Comparison of ENCODE assay signal across 1 cellular context in genomic region chr12:12099102-12099501, GRCh38.
TF ChIP-seq lines count a peak whose summit lies in the region.

No MANE protein-coding gene starts in this region.

TF ChIP-seq in SK-N-SH treated with all-trans-retinoic acid at 6 μM for 48 hours, 23 proteins besides CTCF, POLR2A, EP300 and RAD21 (continued from another document):
- TF ChIP-seq, protein P1, sequence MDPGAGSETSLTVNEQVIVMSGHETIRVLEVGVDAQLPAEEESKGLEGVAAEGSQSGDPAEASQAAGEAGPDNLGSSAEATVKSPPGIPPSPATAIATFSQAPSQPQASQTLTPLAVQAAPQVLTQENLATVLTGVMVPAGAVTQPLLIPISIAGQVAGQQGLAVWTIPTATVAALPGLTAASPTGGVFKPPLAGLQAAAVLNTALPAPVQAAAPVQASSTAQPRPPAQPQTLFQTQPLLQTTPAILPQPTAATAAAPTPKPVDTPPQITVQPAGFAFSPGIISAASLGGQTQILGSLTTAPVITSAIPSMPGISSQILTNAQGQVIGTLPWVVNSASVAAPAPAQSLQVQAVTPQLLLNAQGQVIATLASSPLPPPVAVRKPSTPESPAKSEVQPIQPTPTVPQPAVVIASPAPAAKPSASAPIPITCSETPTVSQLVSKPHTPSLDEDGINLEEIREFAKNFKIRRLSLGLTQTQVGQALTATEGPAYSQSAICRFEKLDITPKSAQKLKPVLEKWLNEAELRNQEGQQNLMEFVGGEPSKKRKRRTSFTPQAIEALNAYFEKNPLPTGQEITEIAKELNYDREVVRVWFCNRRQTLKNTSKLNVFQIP (CRISPR knock-in tag; IDR thresholded peaks at IDR 0.05; ENCODE audit: borderline replicate concordance, low read depth), result no peak
- TF ChIP-seq ZC3H10 (CRISPR knock-in tag; IDR thresholded peaks at IDR 0.05) (no peak), ZNF8 (CRISPR knock-in tag; IDR thresholded peaks at IDR 0.05) (no peak), PPARA (CRISPR knock-in tag; IDR thresholded peaks at IDR 0.05; ENCODE audit: borderline replicate concordance) (no peak), SNAI2 (CRISPR knock-in tag; IDR thresholded peaks at IDR 0.05) (peak; percentile 93; the same call in 1 of the 2 replicates), ZNF70 (CRISPR knock-in tag; IDR thresholded peaks at IDR 0.05) (peak; percentile 11; the same call in 1 of the 2 replicates), GLIS3 (CRISPR knock-in tag; IDR thresholded peaks at IDR 0.05) (peak; percentile 56; the same call in 1 of the 2 replicates), PATZ1 (CRISPR knock-in tag; IDR thresholded peaks at IDR 0.05; ENCODE audit: borderline replicate concordance) (no peak), TOX (CRISPR knock-in tag; IDR thresholded peaks at IDR 0.05; ENCODE audit: borderline replicate concordance) (no peak), OSR1 (CRISPR knock-in tag; IDR thresholded peaks at IDR 0.05) (no peak), BACH2 (CRISPR knock-in tag; IDR thresholded peaks at IDR 0.05; ENCODE audit: borderline replicate concordance) (no peak; the same call in 1 of the 2 replicates), ISL1 (CRISPR knock-in tag; IDR thresholded peaks at IDR 0.05) (peak; percentile 51; the same call in 1 of the 2 replicates), CSDC2 (CRISPR knock-in tag; IDR thresholded peaks at IDR 0.05) (no peak), ZFP30 (CRISPR knock-in tag; IDR thresholded peaks at IDR 0.05) (no peak)
- TF ChIP-seq, protein P2, sequence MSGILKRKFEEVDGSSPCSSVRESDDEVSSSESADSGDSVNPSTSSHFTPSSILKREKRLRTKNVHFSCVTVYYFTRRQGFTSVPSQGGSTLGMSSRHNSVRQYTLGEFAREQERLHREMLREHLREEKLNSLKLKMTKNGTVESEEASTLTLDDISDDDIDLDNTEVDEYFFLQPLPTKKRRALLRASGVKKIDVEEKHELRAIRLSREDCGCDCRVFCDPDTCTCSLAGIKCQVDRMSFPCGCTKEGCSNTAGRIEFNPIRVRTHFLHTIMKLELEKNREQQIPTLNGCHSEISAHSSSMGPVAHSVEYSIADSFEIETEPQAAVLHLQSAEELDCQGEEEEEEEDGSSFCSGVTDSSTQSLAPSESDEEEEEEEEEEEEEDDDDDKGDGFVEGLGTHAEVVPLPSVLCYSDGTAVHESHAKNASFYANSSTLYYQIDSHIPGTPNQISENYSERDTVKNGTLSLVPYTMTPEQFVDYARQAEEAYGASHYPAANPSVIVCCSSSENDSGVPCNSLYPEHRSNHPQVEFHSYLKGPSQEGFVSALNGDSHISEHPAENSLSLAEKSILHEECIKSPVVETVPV (CRISPR knock-in tag; IDR thresholded peaks at IDR 0.05), result peak; percentile 92
- TF ChIP-seq, protein P3, sequence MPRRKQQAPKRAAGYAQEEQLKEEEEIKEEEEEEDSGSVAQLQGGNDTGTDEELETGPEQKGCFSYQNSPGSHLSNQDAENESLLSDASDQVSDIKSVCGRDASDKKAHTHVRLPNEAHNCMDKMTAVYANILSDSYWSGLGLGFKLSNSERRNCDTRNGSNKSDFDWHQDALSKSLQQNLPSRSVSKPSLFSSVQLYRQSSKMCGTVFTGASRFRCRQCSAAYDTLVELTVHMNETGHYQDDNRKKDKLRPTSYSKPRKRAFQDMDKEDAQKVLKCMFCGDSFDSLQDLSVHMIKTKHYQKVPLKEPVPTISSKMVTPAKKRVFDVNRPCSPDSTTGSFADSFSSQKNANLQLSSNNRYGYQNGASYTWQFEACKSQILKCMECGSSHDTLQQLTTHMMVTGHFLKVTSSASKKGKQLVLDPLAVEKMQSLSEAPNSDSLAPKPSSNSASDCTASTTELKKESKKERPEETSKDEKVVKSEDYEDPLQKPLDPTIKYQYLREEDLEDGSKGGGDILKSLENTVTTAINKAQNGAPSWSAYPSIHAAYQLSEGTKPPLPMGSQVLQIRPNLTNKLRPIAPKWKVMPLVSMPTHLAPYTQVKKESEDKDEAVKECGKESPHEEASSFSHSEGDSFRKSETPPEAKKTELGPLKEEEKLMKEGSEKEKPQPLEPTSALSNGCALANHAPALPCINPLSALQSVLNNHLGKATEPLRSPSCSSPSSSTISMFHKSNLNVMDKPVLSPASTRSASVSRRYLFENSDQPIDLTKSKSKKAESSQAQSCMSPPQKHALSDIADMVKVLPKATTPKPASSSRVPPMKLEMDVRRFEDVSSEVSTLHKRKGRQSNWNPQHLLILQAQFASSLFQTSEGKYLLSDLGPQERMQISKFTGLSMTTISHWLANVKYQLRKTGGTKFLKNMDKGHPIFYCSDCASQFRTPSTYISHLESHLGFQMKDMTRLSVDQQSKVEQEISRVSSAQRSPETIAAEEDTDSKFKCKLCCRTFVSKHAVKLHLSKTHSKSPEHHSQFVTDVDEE (CRISPR knock-in tag; IDR thresholded peaks at IDR 0.05), result peak; percentile 96
- TF ChIP-seq, protein P4, sequence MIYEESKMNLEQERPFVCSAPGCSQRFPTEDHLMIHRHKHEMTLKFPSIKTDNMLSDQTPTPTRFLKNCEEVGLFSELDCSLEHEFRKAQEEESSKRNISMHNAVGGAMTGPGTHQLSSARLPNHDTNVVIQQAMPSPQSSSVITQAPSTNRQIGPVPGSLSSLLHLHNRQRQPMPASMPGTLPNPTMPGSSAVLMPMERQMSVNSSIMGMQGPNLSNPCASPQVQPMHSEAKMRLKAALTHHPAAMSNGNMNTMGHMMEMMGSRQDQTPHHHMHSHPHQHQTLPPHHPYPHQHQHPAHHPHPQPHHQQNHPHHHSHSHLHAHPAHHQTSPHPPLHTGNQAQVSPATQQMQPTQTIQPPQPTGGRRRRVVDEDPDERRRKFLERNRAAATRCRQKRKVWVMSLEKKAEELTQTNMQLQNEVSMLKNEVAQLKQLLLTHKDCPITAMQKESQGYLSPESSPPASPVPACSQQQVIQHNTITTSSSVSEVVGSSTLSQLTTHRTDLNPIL (CRISPR knock-in tag; IDR thresholded peaks at IDR 0.05; ENCODE audit: low read depth), result no peak; the same call in 1 of the 2 replicates
TF ChIP-seq in SK-N-SH treated with all-trans-retinoic acid at 6 μM for 48 hours: peak in this region for 9.
